ENCODE assay signal across 1 cellular context in genomic region chr20:50771418-50772080, GRCh38. TPM values are rescaled to one million over a fixed set of nuclear protein-coding genes. Genes with fewer than 3 reads are reported as not detected.
"Had no signal": no experiment of that assay in that cellular context is flagged by ENCODE, and none has a peak within 500 bp of the region (broad histone marks: within the 10 kb centered on the region; RNA-seq: fewer than 3 reads in every experiment).

No MANE protein-coding gene starts in this region.

RNA-seq across cellular contexts. Expression of gene PARD6B, which starts 40.2 kb away (rescaled TPM):
- total RNA-seq: endothelial cell of umbilical vein had no signal
